In the genomic region with DNA sequence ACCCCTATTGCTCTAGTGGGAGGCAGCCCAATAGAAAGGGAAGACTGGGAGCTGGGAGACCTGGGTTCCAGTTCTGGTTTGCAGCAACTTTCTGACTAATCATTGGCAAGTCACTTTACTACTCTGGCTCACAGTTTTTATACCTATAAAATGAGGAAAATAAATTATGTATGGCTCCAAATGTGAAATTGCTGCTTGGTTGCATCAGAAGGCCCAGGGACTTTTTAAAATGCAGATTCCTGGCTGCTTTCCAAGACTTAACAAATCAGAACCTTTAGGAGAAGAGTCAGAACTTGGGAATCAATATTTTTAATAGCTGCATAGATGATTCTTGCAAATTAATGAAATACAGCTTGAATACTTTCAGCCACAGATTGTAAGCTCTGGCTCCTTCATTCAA, we compare ENCODE assay signal across 15 cellular contexts.
A peak's percentile ranks its signal among the peaks of the same experiment; 100 is the strongest.
DNase-seq lines count a peak whose midpoint lies in the region; ATAC-seq and TF ChIP-seq lines count a peak whose summit lies in the region.
"Had no signal": no experiment of that assay in that cellular context is flagged by ENCODE, and none has a peak within 500 bp of the region (broad histone marks: within the 10 kb centered on the region; RNA-seq: fewer than 3 reads in every experiment).

No MANE protein-coding gene starts in this region.

- H3K27me3 ChIP-seq in A673 (replicated peaks; ENCODE audit: insufficient read depth, low read depth, low read length, poor library complexity), result no peaks in the 10 kb centered on the region
- no peaks in the 10 kb centered on the region for H3K27me3 ChIP-seq in BJ (ENCODE audit: control insufficient read depth, insufficient read depth, low read length)
- H3K27me3 ChIP-seq in HCT116 (ENCODE audit: insufficient read depth, low read length), result no peaks in the 10 kb centered on the region
- H3K27me3 ChIP-seq: BLaER1 had no signal

- no peaks in the 10 kb centered on the region for H3K36me3 ChIP-seq in A673 (ENCODE audit: insufficient read depth, low read length, poor library complexity, severe bottlenecking)
- no peaks in the 10 kb centered on the region for H3K36me3 ChIP-seq in BJ (ENCODE audit: control insufficient read depth, insufficient read depth, low read length)
- no peaks in the 10 kb centered on the region for H3K36me3 ChIP-seq in HCT116 (ENCODE audit: control insufficient read depth in 1 of 2, insufficient read depth in 2 of 2, low read length in 2 of 2)
- H3K36me3 ChIP-seq: BLaER1 had no signal

- H3K27ac ChIP-seq in A673 (ENCODE audit: low read depth, low read length, poor library complexity, severe bottlenecking) (peak overlapping the region; percentile 12), HCT116 (ENCODE audit: low read depth, low read length) (no peak overlapping the region), epithelial cell of prostate (peak overlapping the region; percentile 27)
- H3K27ac ChIP-seq: BLaER1, HL-60 had no signal

- BruUV-seq in A673 (replicated peaks; lab: Mats Ljungman, UMichigan) (no TSS peak), HCT116 (replicated peaks; lab: Mats Ljungman, UMichigan) (no TSS peak)

- H3K9me2 ChIP-seq in HCT116 (ENCODE audit: insufficient read depth), result no peaks in the 10 kb centered on the region

- CTCF ChIA-PET in A673 (lab: Charles Lee), result no interaction called here
- CTCF ChIA-PET in BJ (lab: Yijun Ruan, JAX), result no interaction called here
- CTCF ChIA-PET in HCT116 (lab: Charles Lee), result no interaction called here
- CTCF ChIA-PET in activated CD8-positive, alpha-beta T cell treated with anti-CD3 and anti-CD28 coated beads for 36 hours (lab: Charles Lee), result no interaction called here

- H3K79me2 ChIP-seq in HCT116 (ENCODE audit: insufficient read depth, low read length), result no peaks in the 10 kb centered on the region

- POLR2A ChIA-PET in A673 (lab: Charles Lee; ENCODE audit: low non-redundant PET) (interaction anchor here (0.7 kb wide), 2 partner anchors 380 to 1084 kb away, joined by 3 read pairs; no protein-coding TSS in a partner anchor), BJ (lab: Charles Lee) (no interaction called here), HCT116 (lab: Charles Lee) (no interaction called here)
- POLR2A ChIA-PET in activated CD8-positive, alpha-beta T cell treated with anti-CD3 and anti-CD28 coated beads for 36 hours (lab: Charles Lee), result no interaction called here

- H3K36me3 Mint-ChIP-seq in activated CD8-positive, alpha-beta T cell treated with anti-CD3 and anti-CD28 coated beads for 36 hours (ENCODE audit: low read depth), result no peaks in the 10 kb centered on the region
- H3K36me3 Mint-ChIP-seq: CD8-positive, alpha-beta memory T cell had no signal

- no peak overlapping the region for H3K4me3 Mint-ChIP-seq in activated CD8-positive, alpha-beta T cell treated with anti-CD3 and anti-CD28 coated beads for 36 hours
- H3K4me3 Mint-ChIP-seq: CD8-positive, alpha-beta memory T cell had no signal

- H3K9me3 Mint-ChIP-seq in activated CD8-positive, alpha-beta T cell treated with anti-CD3 and anti-CD28 coated beads for 36 hours, result no peaks in the 10 kb centered on the region
- H3K9me3 Mint-ChIP-seq: CD8-positive, alpha-beta memory T cell had no signal

- H3K27ac Mint-ChIP-seq in activated CD8-positive, alpha-beta T cell treated with anti-CD3 and anti-CD28 coated beads for 36 hours, result no peak overlapping the region
- H3K27ac Mint-ChIP-seq: CD8-positive, alpha-beta memory T cell had no signal

- no peak for TF ChIP-seq RAD21 in HCT116 (IDR thresholded peaks at IDR 0.05; ENCODE audit: low read depth)

- H4K20me1 ChIP-seq in HCT116 (ENCODE audit: insufficient read depth), result no peaks in the 10 kb centered on the region
- H4K20me1 ChIP-seq: BLaER1 had no signal

- intact Hi-C loops in A673 (cut with micrococcal nuclease; ENCODE audit: unreplicated experiment) (no loop called here), HCT116 (cut with micrococcal nuclease) (no loop called here)
- intact Hi-C loops in activated CD8-positive, alpha-beta T cell treated with anti-CD3 and anti-CD28 coated beads for 36 hours (cut with micrococcal nuclease), result no loop called here

- no peak for TF ChIP-seq POLR2A in HCT116 (IDR thresholded peaks at IDR 0.05; ENCODE audit: borderline replicate concordance, extremely low read depth, insufficient read depth, insufficient read length)

- H3K27me3 Mint-ChIP-seq in activated CD8-positive, alpha-beta T cell treated with anti-CD3 and anti-CD28 coated beads for 36 hours, result no peaks in the 10 kb centered on the region

- H3K4me3 ChIP-seq in A673 (ENCODE audit: low read depth, low read length, poor library complexity, severe bottlenecking), result no peak overlapping the region
- no peak overlapping the region for H3K4me3 ChIP-seq in BJ (ENCODE audit: low read depth, low read length)
- no peak overlapping the region for H3K4me3 ChIP-seq in HCT116 (replicated peaks in 1 of 2; ENCODE audit: low read depth in 1 of 2, low read length in 2 of 2)
- H3K4me3 ChIP-seq: BLaER1 had no signal

- ATAC-seq in HCT116, result no peak
- ATAC-seq in activated CD8-positive, alpha-beta T cell treated with anti-CD3 and anti-CD28 coated beads for 36 hours, result no peak

- H3K4me2 ChIP-seq in HCT116 (ENCODE audit: low read length), result no peak overlapping the region
- H3K4me2 ChIP-seq: BLaER1 had no signal

- no peak for DNase-seq in A673 (ENCODE audit: low spot score)
- peak; percentile 3 for DNase-seq in BJ (ENCODE audit: low read depth)
- DNase-seq in HCT116 (ENCODE audit: low read depth, low spot score), result no peak
- DNase-seq in epithelial cell of prostate (ENCODE audit: low read depth, low spot score), result no peak
- no peak for DNase-seq in activated CD8-positive, alpha-beta T cell treated with anti-CD3 and anti-CD28 coated beads for 36 hours
- DNase-seq in NCI-H2171 treated with DMSO at 0.1 percent for 48 hours (lab: John Stamatoyannopoulos, UW), result no peak
- no peak for DNase-seq in NCI-H1105 (lab: John Stamatoyannopoulos, UW)
- DNase-seq in NCI-H2227 (lab: John Stamatoyannopoulos, UW; ENCODE audit: unreplicated experiment), result no peak
- DNase-seq: Caco-2; CD8-positive, alpha-beta memory T cell; DND-41; GF-D8; HCEC 1CT had no signal

- H3K4me1 Mint-ChIP-seq in activated CD8-positive, alpha-beta T cell treated with anti-CD3 and anti-CD28 coated beads for 36 hours (ENCODE audit: low read depth), result no peaks in the 10 kb centered on the region
- H3K4me1 Mint-ChIP-seq: CD8-positive, alpha-beta memory T cell had no signal

- H3K9me3 ChIP-seq in A673 (ENCODE audit: low read depth, low read length, poor library complexity, severe bottlenecking) (no peaks in the 10 kb centered on the region), HCT116 (ENCODE audit: control insufficient read depth in 1 of 2, insufficient read depth in 1 of 2, low read depth in 1 of 2, low read length in 2 of 2) (no peaks in the 10 kb centered on the region)
- H3K9me3 ChIP-seq: BLaER1, Caco-2 had no signal

- RAD21 ChIA-PET in HCT116 (lab: Charles Lee; ENCODE audit: low non-redundant PET in 1 of 2, low total read pairs in 2 of 2, uncharacterized antibody in 2 of 2, unreplicated experiment in 2 of 2), result no interaction called here

- no peak for TF ChIP-seq CTCF in A673 (conservative IDR thresholded peaks at IDR 0.05; ENCODE audit: low read depth, low read length)
- TF ChIP-seq CTCF in BJ (IDR thresholded peaks at IDR 0.05; ENCODE audit: insufficient read depth, low read depth, low read length), result no peak
- TF ChIP-seq CTCF in HCT116 (IDR thresholded peaks at IDR 0.05 in 2 of 3, conservative IDR thresholded peaks at IDR 0.05 in 1 of 3; ENCODE audit: borderline replicate concordance in 1 of 3, insufficient read depth in 1 of 3, low read depth in 2 of 3, low read length in 2 of 3), result no peak
- TF ChIP-seq CTCF in activated CD8-positive, alpha-beta T cell treated with anti-CD3 and anti-CD28 coated beads for 36 hours (IDR thresholded peaks at IDR 0.05), result no peak

- H3K9ac ChIP-seq in HCT116 (ENCODE audit: low read length), result no peak overlapping the region
- H3K9ac ChIP-seq: BLaER1 had no signal

- no peak overlapping the region for H2AFZ ChIP-seq in HCT116 (ENCODE audit: low read depth, low read length, poor library complexity, severe bottlenecking)

- peaks cover 25% of the 10 kb centered on the region for H3K4me1 ChIP-seq in A673 (ENCODE audit: insufficient read depth, low read length, poor library complexity, severe bottlenecking)
- H3K4me1 ChIP-seq in HCT116 (ENCODE audit: control insufficient read depth in 1 of 2, insufficient read depth in 2 of 2, low read length in 2 of 2), result no peaks in the 10 kb centered on the region
- H3K4me1 ChIP-seq: BLaER1, Caco-2 had no signal

TF ChIP-seq in HCT116, 20 proteins besides CTCF, POLR2A, EP300 and RAD21:
- TF ChIP-seq CEBPB (IDR thresholded peaks at IDR 0.05; ENCODE audit: low read depth) (peak; percentile 63; the same call in 1 of the 2 replicates), ZBTB33 (IDR thresholded peaks at IDR 0.05; ENCODE audit: extremely low read depth, insufficient replicate concordance, low read length) (no peak), SP1 (IDR thresholded peaks at IDR 0.05; ENCODE audit: low read depth) (no peak)
TF ChIP-seq in HCT116: peak in this region for 1.
